ENCODE assay signal across 1 cellular context in genomic region chr20:34400776-34401175, GRCh38.
TF ChIP-seq lines count a peak whose summit lies in the region.

No MANE protein-coding gene starts in this region.

TF ChIP-seq in HCT116, 20 proteins besides CTCF, POLR2A, EP300 and RAD21:
- TF ChIP-seq MAX (IDR thresholded peaks at IDR 0.05): peak; percentile 46; the same call in 1 of the 2 replicates
- TF ChIP-seq FOSL1 (IDR thresholded peaks at IDR 0.05; ENCODE audit: low read depth): peak; percentile 46; the same call in 1 of the 2 replicates
- 0 out of 2 replicates have a peak, but pooled peaks have one; percentile 32 for TF ChIP-seq SP1 (IDR thresholded peaks at IDR 0.05; ENCODE audit: low read depth)
- TF ChIP-seq JUND (IDR thresholded peaks at IDR 0.05): 0 out of 2 replicates have a peak, but pooled peaks have one; percentile 20
TF ChIP-seq in HCT116: peak in this region for 4; not testable (repeated sequence) for 16.
